3 cellular contexts compared by ENCODE assay signal in the genomic region with DNA sequence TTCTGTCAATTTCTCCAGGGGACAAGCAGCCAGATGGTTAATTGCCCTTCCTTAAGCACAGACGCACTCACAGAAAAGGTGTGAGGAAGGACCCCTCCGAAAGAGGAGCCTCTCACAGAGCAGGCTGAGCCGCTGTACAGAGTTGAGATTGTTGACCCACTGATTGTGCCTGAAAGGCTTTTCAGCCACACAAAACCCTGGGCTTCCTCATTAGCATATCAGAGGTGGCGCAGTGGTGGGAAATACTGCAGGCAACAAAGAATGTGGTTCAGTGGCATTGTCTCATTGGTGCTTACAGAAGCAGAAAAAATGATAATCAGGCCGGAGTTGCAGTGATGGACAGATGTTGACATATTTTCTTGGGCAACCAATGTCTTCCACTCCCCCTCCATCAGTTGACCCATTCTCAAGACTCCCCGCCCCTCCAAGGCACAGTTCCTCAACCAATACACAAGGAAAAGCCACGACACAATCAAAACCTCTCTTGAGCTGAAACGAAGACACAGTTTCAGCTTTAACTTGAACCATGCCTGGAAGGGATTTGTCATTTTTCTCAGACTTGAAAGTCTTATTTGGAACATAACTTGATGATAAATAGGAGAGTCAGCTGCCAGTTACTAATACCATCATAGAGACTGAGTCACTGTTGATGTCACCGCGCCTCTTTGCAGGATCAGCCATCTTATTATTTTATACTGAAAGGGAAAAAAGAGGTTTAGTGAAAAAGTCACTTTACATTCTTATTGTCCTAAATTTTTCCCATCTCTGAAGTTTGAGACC.
A peak's percentile ranks its signal among the peaks of the same experiment; 100 is the strongest.
TF ChIP-seq lines count a peak whose summit lies in the region.

No MANE protein-coding gene starts in this region.

TF ChIP-seq in GM23338, 12 proteins besides CTCF, POLR2A, EP300 and RAD21:
- TF ChIP-seq STAT1 (IDR thresholded peaks at IDR 0.05; ENCODE audit: unreplicated experiment), result no peak
- TF ChIP-seq, protein P1, sequence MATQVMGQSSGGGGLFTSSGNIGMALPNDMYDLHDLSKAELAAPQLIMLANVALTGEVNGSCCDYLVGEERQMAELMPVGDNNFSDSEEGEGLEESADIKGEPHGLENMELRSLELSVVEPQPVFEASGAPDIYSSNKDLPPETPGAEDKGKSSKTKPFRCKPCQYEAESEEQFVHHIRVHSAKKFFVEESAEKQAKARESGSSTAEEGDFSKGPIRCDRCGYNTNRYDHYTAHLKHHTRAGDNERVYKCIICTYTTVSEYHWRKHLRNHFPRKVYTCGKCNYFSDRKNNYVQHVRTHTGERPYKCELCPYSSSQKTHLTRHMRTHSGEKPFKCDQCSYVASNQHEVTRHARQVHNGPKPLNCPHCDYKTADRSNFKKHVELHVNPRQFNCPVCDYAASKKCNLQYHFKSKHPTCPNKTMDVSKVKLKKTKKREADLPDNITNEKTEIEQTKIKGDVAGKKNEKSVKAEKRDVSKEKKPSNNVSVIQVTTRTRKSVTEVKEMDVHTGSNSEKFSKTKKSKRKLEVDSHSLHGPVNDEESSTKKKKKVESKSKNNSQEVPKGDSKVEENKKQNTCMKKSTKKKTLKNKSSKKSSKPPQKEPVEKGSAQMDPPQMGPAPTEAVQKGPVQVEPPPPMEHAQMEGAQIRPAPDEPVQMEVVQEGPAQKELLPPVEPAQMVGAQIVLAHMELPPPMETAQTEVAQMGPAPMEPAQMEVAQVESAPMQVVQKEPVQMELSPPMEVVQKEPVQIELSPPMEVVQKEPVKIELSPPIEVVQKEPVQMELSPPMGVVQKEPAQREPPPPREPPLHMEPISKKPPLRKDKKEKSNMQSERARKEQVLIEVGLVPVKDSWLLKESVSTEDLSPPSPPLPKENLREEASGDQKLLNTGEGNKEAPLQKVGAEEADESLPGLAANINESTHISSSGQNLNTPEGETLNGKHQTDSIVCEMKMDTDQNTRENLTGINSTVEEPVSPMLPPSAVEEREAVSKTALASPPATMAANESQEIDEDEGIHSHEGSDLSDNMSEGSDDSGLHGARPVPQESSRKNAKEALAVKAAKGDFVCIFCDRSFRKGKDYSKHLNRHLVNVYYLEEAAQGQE (IDR thresholded peaks at IDR 0.05; ENCODE audit: unreplicated experiment), result no peak
- TF ChIP-seq CREB1 (CRISPR knock-in tag; IDR thresholded peaks at IDR 0.05; ENCODE audit: low read depth), result no peak

TF ChIP-seq in K562, 482 proteins besides CTCF, POLR2A, EP300 and RAD21:
- TF ChIP-seq, protein P2, sequence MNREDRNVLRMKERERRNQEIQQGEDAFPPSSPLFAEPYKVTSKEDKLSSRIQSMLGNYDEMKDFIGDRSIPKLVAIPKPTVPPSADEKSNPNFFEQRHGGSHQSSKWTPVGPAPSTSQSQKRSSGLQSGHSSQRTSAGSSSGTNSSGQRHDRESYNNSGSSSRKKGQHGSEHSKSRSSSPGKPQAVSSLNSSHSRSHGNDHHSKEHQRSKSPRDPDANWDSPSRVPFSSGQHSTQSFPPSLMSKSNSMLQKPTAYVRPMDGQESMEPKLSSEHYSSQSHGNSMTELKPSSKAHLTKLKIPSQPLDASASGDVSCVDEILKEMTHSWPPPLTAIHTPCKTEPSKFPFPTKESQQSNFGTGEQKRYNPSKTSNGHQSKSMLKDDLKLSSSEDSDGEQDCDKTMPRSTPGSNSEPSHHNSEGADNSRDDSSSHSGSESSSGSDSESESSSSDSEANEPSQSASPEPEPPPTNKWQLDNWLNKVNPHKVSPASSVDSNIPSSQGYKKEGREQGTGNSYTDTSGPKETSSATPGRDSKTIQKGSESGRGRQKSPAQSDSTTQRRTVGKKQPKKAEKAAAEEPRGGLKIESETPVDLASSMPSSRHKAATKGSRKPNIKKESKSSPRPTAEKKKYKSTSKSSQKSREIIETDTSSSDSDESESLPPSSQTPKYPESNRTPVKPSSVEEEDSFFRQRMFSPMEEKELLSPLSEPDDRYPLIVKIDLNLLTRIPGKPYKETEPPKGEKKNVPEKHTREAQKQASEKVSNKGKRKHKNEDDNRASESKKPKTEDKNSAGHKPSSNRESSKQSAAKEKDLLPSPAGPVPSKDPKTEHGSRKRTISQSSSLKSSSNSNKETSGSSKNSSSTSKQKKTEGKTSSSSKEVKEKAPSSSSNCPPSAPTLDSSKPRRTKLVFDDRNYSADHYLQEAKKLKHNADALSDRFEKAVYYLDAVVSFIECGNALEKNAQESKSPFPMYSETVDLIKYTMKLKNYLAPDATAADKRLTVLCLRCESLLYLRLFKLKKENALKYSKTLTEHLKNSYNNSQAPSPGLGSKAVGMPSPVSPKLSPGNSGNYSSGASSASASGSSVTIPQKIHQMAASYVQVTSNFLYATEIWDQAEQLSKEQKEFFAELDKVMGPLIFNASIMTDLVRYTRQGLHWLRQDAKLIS (CRISPR knock-in tag; IDR thresholded peaks at IDR 0.05), result no peak
- TF ChIP-seq, protein P3, sequence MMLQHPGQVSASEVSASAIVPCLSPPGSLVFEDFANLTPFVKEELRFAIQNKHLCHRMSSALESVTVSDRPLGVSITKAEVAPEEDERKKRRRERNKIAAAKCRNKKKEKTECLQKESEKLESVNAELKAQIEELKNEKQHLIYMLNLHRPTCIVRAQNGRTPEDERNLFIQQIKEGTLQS (IDR thresholded peaks at IDR 0.05), result peak; percentile 42; the same call in 1 of the 2 replicates
- TF ChIP-seq, protein P3 (CRISPR knock-in tag; conservative IDR thresholded peaks at IDR 0.05), result no peak

TF ChIP-seq in neural cell, 6 proteins besides CTCF, POLR2A, EP300 and RAD21:
- TF ChIP-seq, protein P1 (IDR thresholded peaks at IDR 0.05; ENCODE audit: borderline replicate concordance), result no peak
- TF ChIP-seq POLR2AphosphoS5 (IDR thresholded peaks at IDR 0.05), result no peak
TF ChIP-seq in neural cell: peak in this region for 0.
